Comparison of ENCODE assay signal across 10 cellular contexts in genomic region chr4:39621582-39621981, GRCh38. TPM values are rescaled to one million over a fixed set of nuclear protein-coding genes. Genes with fewer than 3 reads are reported as not detected.
DNase-seq lines count a peak whose midpoint lies in the region; ATAC-seq, FAIRE-seq and TF ChIP-seq lines count a peak whose summit lies in the region.
"Had no signal": no experiment of that assay in that cellular context is flagged by ENCODE, and none has a peak within 500 bp of the region (broad histone marks: within the 10 kb centered on the region; RNA-seq: fewer than 3 reads in every experiment).

No MANE protein-coding gene starts in this region.

- 28 to 39% (median 34%) methylated on average over 9 of the region's 9 CpGs for WGBS in ovary, 3 donors

- peak overlapping the region in 1 of 2 donors; percentile 66 for H3K27ac ChIP-seq in ovary

- intact Hi-C loops in ovary (cut with DNase I): no loop called here

- peak; percentile 91 for DNase-seq in DMS53 treated with DMSO at 0.1 percent for 48 hours (lab: John Stamatoyannopoulos, UW; ENCODE audit: unreplicated experiment)
- DNase-seq in RCC 7860 (ENCODE audit: low spot score): peak; percentile 84
- peak; percentile 93 for DNase-seq in fibroblast of mammary gland (ENCODE audit: low read depth)
- DNase-seq in ovary: peak; percentile 56 to 77 (median 74)
- DNase-seq in RPMI8226: no peak
- DNase-seq in NCI-H774 (lab: John Stamatoyannopoulos, UW): no peak
- DNase-seq: NCI-H526; stimulated activated CD4-positive, alpha-beta T cell treated with anti-CD3 and anti-CD28 coated beads, Interleukin-4, amount 100 ng/mL, for 4 hours had no signal

- no peak for TF ChIP-seq EP300 in ovary (IDR thresholded peaks at IDR 0.05)

- no peak for ATAC-seq in HG03045 (IDR thresholded peaks at IDR 0.05; ENCODE audit: unreplicated experiment)
- no peak for ATAC-seq in GM18907 (IDR thresholded peaks at IDR 0.05; ENCODE audit: unreplicated experiment)

- peaks cover 11% of the 10 kb centered on the region for H3K4me1 ChIP-seq in ovary (ENCODE audit: insufficient read depth)

- H3K9me3 ChIP-seq in ovary: no peaks in the 10 kb centered on the region

- no peak for TF ChIP-seq CTCF in fibroblast of mammary gland (conservative IDR thresholded peaks at IDR 0.05; ENCODE audit: control insufficient read depth, insufficient read depth, low read depth, low read length)
- TF ChIP-seq CTCF in ovary (IDR thresholded peaks at IDR 0.05): no peak

- no peaks in the 10 kb centered on the region for H3K36me3 ChIP-seq in ovary

- peak; percentile 92 for FAIRE-seq in RCC 7860 (lab: Jason Lieb, UNC)

- TF ChIP-seq POLR2A in ovary (IDR thresholded peaks at IDR 0.05): no peak

- no peaks in the 10 kb centered on the region for H3K27me3 ChIP-seq in ovary

- H3K4me3 ChIP-seq in fibroblast of mammary gland (ENCODE audit: control insufficient read depth, low read depth, low read length) (no peak overlapping the region), ovary (no peak overlapping the region)

RNA-seq across cellular contexts. Expression of gene SMIM14, which starts 17.1 kb away (rescaled TPM):
- total RNA-seq in ovary: 10 to 100 TPM; 27.0 to 63.1 (median 56.9) TPM
- 10 to 100 TPM; 18.8 to 83.6 TPM for polyA plus RNA-seq in ovary

Comparison
In these comparisons a context has a peak if more than half of its experiments do, and no peak if none do; other contexts are left out.
1. DNase-seq: peak in DMS53 treated with DMSO at 0.1 percent for 48 hours (single experiment), RCC 7860 (single experiment), fibroblast of mammary gland (single experiment) and ovary (5 of 5); none in RPMI8226 (single experiment) and NCI-H774 (single experiment).